Comparison of ENCODE assay signal across 2 cellular contexts in the genomic region with DNA sequence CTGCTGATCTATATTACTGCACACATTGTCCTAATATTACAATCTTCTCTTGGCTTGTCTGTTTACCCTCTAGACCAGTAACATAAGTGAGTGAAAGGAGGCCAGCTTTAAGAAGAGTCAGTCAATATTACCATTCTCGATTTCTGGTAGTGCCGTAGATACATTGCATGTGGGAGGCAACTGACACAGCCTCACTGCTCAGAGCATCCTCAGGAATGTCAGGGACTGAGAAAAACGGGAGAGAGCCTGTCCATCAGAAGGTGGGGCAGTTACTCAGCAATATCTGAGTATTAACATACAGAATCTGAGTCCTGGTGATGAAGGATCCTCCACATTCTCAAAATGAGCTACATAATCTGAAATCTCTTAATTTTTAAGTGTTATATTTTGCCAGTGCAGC.
TF ChIP-seq lines count a peak whose summit lies in the region.

No MANE protein-coding gene starts in this region.

TF ChIP-seq in A549, 52 proteins besides CTCF, POLR2A, EP300 and RAD21:
- TF ChIP-seq, protein P1, sequence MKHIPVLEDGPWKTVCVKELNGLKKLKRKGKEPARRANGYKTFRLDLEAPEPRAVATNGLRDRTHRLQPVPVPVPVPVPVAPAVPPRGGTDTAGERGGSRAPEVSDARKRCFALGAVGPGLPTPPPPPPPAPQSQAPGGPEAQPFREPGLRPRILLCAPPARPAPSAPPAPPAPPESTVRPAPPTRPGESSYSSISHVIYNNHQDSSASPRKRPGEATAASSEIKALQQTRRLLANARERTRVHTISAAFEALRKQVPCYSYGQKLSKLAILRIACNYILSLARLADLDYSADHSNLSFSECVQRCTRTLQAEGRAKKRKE (CRISPR knock-in tag; IDR thresholded peaks at IDR 0.05; ENCODE audit: low read depth), result no peak
- TF ChIP-seq KDM5A (IDR thresholded peaks at IDR 0.05), result no peak
- TF ChIP-seq ELK1 (IDR thresholded peaks at IDR 0.05; ENCODE audit: low read depth, low read length), result no peak
- no peak for TF ChIP-seq FOXS1 (CRISPR knock-in tag; IDR thresholded peaks at IDR 0.05)
- no peak for TF ChIP-seq CBX8 (IDR thresholded peaks at IDR 0.05)
- TF ChIP-seq HOXB13 (CRISPR knock-in tag; IDR thresholded peaks at IDR 0.05; ENCODE audit: low read depth), result no peak
- TF ChIP-seq HOXB5 (CRISPR knock-in tag; IDR thresholded peaks at IDR 0.05), result no peak
- no peak for TF ChIP-seq NR3C1 (IDR thresholded peaks at IDR 0.05)
- no peak for TF ChIP-seq ESRRA (IDR thresholded peaks at IDR 0.05; ENCODE audit: borderline replicate concordance, low read length)
- no peak for TF ChIP-seq NFE2L2 (conservative IDR thresholded peaks at IDR 0.05; ENCODE audit: low read length)

TF ChIP-seq in SK-N-SH, 30 proteins besides CTCF, POLR2A, EP300 and RAD21:
- TF ChIP-seq GATA2 (CRISPR knock-in tag; IDR thresholded peaks at IDR 0.05) (no peak), GABPA (IDR thresholded peaks at IDR 0.05; ENCODE audit: low read depth) (no peak)
